Comparison of ENCODE assay signal across 8 cellular contexts in genomic region chr2:87852864-87853497, GRCh38. TPM values are rescaled to one million over a fixed set of nuclear protein-coding genes. Genes with fewer than 3 reads are reported as not detected.
A peak's percentile ranks its signal among the peaks of the same experiment; 100 is the strongest.
DNase-seq lines count a peak whose midpoint lies in the region; ATAC-seq, FAIRE-seq and TF ChIP-seq lines count a peak whose summit lies in the region.
"Not testable (repeated sequence)": the region's sequence is repeated elsewhere in the genome, so short reads cannot be mapped to it uniquely, and the experiment has no call there.

No MANE protein-coding gene starts in this region.

- not testable (repeated sequence) for H3K4me1 ChIP-seq in RWPE2 (ENCODE audit: insufficient read depth, poor library complexity, severe bottlenecking); endothelial cell of umbilical vein (ENCODE audit: control insufficient read depth, extremely low read depth, insufficient read depth, low read length)

- not testable (repeated sequence) for TF ChIP-seq POLR2A in endothelial cell of umbilical vein (IDR thresholded peaks at IDR 0.05; ENCODE audit: low read depth, low read length)

- not testable (repeated sequence) for H4K20me1 ChIP-seq in endothelial cell of umbilical vein (replicated peaks; ENCODE audit: control insufficient read depth, extremely low read depth, insufficient read depth, low read length)

- not testable (repeated sequence) for H3K27ac ChIP-seq in RWPE2 (ENCODE audit: poor library complexity, severe bottlenecking); endothelial cell of umbilical vein (ENCODE audit: insufficient read depth, low read depth, low read length)

- not testable (repeated sequence) for BruUV-seq in endothelial cell of umbilical vein (replicated peaks; lab: Mats Ljungman, UMichigan)

- TF ChIP-seq CTCF in RWPE2 (IDR thresholded peaks at IDR 0.05; ENCODE audit: poor library complexity, severe bottlenecking); endothelial cell of umbilical vein (IDR thresholded peaks at IDR 0.05; ENCODE audit: extremely low read depth in 1 of 2, insufficient read depth in 1 of 2, low read depth in 1 of 2, low read length in 2 of 2): not testable (repeated sequence)

- intact Hi-C loops in endothelial cell of umbilical vein (cut with micrococcal nuclease): not testable (repeated sequence)

- CTCF ChIA-PET in endothelial cell of umbilical vein (lab: Charles Lee): not testable (repeated sequence)

- POLR2A ChIA-PET in endothelial cell of umbilical vein (lab: Charles Lee): not testable (repeated sequence)

- not testable (repeated sequence) for H3K79me2 ChIP-seq in endothelial cell of umbilical vein (ENCODE audit: control insufficient read depth, insufficient read depth, low read length)

- FAIRE-seq in endothelial cell of umbilical vein (lab: Jason Lieb, UNC): peak; percentile 38

- H3K4me2 ChIP-seq in endothelial cell of umbilical vein (ENCODE audit: insufficient read depth, low read length): not testable (repeated sequence)

- H3K9me1 ChIP-seq in endothelial cell of umbilical vein (replicated peaks; ENCODE audit: control insufficient read depth, extremely low read depth, insufficient read depth, low read length): not testable (repeated sequence)

- H3K9me3 ChIP-seq in RWPE2 (ENCODE audit: severe bottlenecking); endothelial cell of umbilical vein (replicated peaks; ENCODE audit: control insufficient read depth, insufficient read depth, low read length): not testable (repeated sequence)

- H3K27me3 ChIP-seq in RWPE2 (ENCODE audit: insufficient read depth, poor library complexity, severe bottlenecking); endothelial cell of umbilical vein (ENCODE audit: control insufficient read depth in 2 of 2, insufficient read depth in 2 of 2, low read length in 2 of 2): not testable (repeated sequence)

- dilution Hi-C loops in endothelial cell of umbilical vein (cut with MboI; ENCODE audit: extremely low pct_ligation_motif_present, low sequenced_read_pairs): not testable (repeated sequence)

- not testable (repeated sequence) for H3K36me3 ChIP-seq in RWPE2 (ENCODE audit: low read depth); endothelial cell of umbilical vein (ENCODE audit: control insufficient read depth in 2 of 2, extremely low read depth in 1 of 2, insufficient read depth in 2 of 2, low read length in 2 of 2)

- not testable (repeated sequence) for H3K9ac ChIP-seq in endothelial cell of umbilical vein (replicated peaks; ENCODE audit: extremely low read depth, insufficient read depth, low read length)

- DNase-seq in Caki2 (ENCODE audit: low read depth) (peak; percentile 16), endothelial cell of umbilical vein (ENCODE audit: low read depth, low spot score) (peak; percentile 6)
- DNase-seq in RWPE2 (ENCODE audit: low spot score): not testable (repeated sequence)
- peak; percentile 37 to 38 for DNase-seq in activated T-cell treated with anti-CD3 and anti-CD28 coated beads, Interleukin-2, amount 50 U/mL, for 48 hours
- DNase-seq in stimulated activated CD4-positive, alpha-beta T cell treated with anti-CD3 and anti-CD28 coated beads, Interleukin-1b, Interleukin-23, amount 100 ng/mL, for 48 hours: peak; percentile 23

- in situ Hi-C loops in Caki2 (cut with HindIII; ENCODE audit: low pct_unique_long_range_greater_than_20kb, low sequenced_read_pairs): not testable (repeated sequence)

- not testable (repeated sequence) for H3K4me3 ChIP-seq in RWPE2 (ENCODE audit: severe bottlenecking); endothelial cell of umbilical vein (replicated peaks in 1 of 3; ENCODE audit: insufficient read depth in 1 of 3, low read depth in 1 of 3, low read length in 3 of 3)

- ATAC-seq in GM19397 (IDR thresholded peaks at IDR 0.05; ENCODE audit: unreplicated experiment): peak; percentile 61
- peak; percentile 85 for ATAC-seq in HG02678 (IDR thresholded peaks at IDR 0.05; ENCODE audit: unreplicated experiment)
- peak; percentile 99 for ATAC-seq in HG03432 (IDR thresholded peaks at IDR 0.05; ENCODE audit: unreplicated experiment)
- peak; percentile 99 for ATAC-seq in RWPE2 (ENCODE audit: low read depth)

- H2AFZ ChIP-seq in endothelial cell of umbilical vein (ENCODE audit: low read depth, low read length): not testable (repeated sequence)

TF ChIP-seq in endothelial cell of umbilical vein, 7 proteins besides CTCF, POLR2A, EP300 and RAD21:
- TF ChIP-seq FOS (IDR thresholded peaks at IDR 0.05; ENCODE audit: borderline replicate concordance, insufficient read depth, low read length): peak; percentile 29

RNA-seq across cellular contexts. Expression of gene RGPD2, which starts 27.4 kb away (rescaled TPM):
- total RNA-seq in Caki2 (2014; rRNA removed; shearing (Covaris generic); ENCODE audit: low replicate concordance): not detected in 2 replicates
- total RNA-seq in endothelial cell of umbilical vein: 1.6 TPM in 1 of 2 replicates, not detected in the other
- polyA plus RNA-seq in endothelial cell of umbilical vein: 0.03 and 0.07 TPM in 2 replicates
- polyA plus RNA-seq in endothelial cell of umbilical vein (2011; cell fraction: cytosol; rRNA removed): 0.14 and 0.16 TPM in 2 replicates
- 1.8 TPM in 2 replicates for polyA plus RNA-seq in endothelial cell of umbilical vein (2011; cell fraction: nucleus; rRNA removed)
- 1.1 and 2.1 TPM in 2 replicates for polyA plus RNA-seq in endothelial cell of umbilical vein (2012)
- polyA minus RNA-seq in endothelial cell of umbilical vein: 0.21 TPM in 1 of 2 replicates, not detected in the other
- not detected for polyA minus RNA-seq in endothelial cell of umbilical vein (2011; cell fraction: cytosol; rRNA and poly(A)+ RNA removed)
- 0.38 and 1.3 TPM in 2 replicates for polyA minus RNA-seq in endothelial cell of umbilical vein (2011; cell fraction: nucleus; rRNA and poly(A)+ RNA removed)
